Comparison of ENCODE assay signal across 8 cellular contexts in the genomic region with DNA sequence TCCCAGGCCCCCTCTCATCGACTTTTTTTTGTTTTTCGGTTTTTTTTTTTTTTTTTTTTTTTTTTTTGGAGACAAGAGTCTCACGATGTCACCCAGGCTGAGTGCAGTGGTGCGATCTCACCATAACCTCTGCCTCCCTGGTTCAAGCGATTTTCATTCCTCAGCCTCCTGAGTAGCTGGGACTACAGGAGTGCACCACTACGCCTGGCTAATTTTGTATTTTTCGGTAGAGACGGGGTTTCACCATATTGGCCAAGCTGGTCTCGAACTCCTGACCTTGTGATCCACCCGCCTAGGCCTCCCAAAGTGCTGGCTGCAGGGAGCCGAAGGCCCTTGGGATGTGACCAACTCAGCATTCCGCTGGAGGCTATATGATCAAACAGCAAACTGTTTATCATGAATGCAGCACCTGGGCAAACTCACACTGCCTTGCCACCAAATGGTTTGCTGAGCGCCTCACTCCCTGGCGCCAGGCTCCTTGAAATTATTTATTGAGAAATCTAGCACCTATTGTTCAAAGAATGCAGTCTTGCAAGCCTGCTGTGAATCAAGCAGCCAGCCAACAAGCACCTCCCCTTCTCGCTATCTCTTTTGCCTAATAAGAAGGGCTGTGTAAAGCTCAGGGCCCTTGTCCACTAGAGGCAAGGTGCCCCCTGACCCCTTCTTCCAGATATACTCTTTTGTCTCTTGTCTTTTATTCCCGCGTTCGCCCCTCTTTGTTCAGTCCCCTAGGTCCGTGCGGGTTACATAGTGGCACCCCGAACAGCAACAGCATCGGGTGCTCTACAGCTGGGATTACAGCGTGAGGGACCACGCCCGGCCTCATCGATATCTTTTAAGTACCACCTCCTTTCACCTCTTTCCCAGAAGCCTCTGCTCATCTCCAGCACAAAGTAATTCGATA. TPM values are rescaled to one million over a fixed set of nuclear protein-coding genes. Genes with fewer than 3 reads are reported as not detected.
DNase-seq lines count a peak whose midpoint lies in the region; ATAC-seq and TF ChIP-seq lines count a peak whose summit lies in the region.

No MANE protein-coding gene starts in this region.

- H3K27ac Mint-ChIP-seq in endodermal cell (peak overlapping the region; percentile 95), nephron (peak overlapping the region; percentile 80 to 95 (median 92))

- H3K27ac ChIP-seq in RWPE2 (ENCODE audit: poor library complexity, severe bottlenecking) (peak overlapping the region; percentile 64), endodermal cell (ENCODE audit: low read depth, low read length) (no peak overlapping the region)

- peak overlapping the region; percentile 87 for H3K4me3 Mint-ChIP-seq in endodermal cell
- H3K4me3 Mint-ChIP-seq in nephron = peak overlapping the region; percentile 91 to 93 (median 93)

- H3K27me3 ChIP-seq in RWPE2 (ENCODE audit: insufficient read depth, poor library complexity, severe bottlenecking) = no peaks in the 10 kb centered on the region
- H3K27me3 ChIP-seq in endodermal cell (ENCODE audit: control insufficient read depth, insufficient read depth, low read length, poor library complexity, severe bottlenecking) = no peaks in the 10 kb centered on the region

- H3K4me1 ChIP-seq in RWPE2 (ENCODE audit: insufficient read depth, poor library complexity, severe bottlenecking) (peaks cover 6% of the 10 kb centered on the region), endodermal cell (ENCODE audit: control insufficient read depth, insufficient read depth, low read length) (no peaks in the 10 kb centered on the region)

- 89 to 94% methylated on average over 19 to 27 of the region's 27 CpGs for WGBS in endodermal cell (ENCODE audit: insufficient coverage in 1 of 2, insufficient read length in 1 of 2), 2 experiments

- no peak for TF ChIP-seq CTCF in RWPE2 (IDR thresholded peaks at IDR 0.05; ENCODE audit: poor library complexity, severe bottlenecking)
- no peak for TF ChIP-seq CTCF in endodermal cell (conservative IDR thresholded peaks at IDR 0.05)
- TF ChIP-seq CTCF in nephron (IDR thresholded peaks at IDR 0.05; ENCODE audit: unreplicated experiment in 3 of 3) = no peak

- ATAC-seq in HG02678 (IDR thresholded peaks at IDR 0.05; ENCODE audit: unreplicated experiment) = peak; percentile 11
- peak; percentile 48 for ATAC-seq in RWPE2 (ENCODE audit: low read depth)
- no peak for ATAC-seq in HG02870 (IDR thresholded peaks at IDR 0.05; ENCODE audit: unreplicated experiment)

- H3K9me3 Mint-ChIP-seq in endodermal cell = peaks cover 48% of the 10 kb centered on the region
- H3K9me3 Mint-ChIP-seq in nephron = peaks cover 20% of the 10 kb centered on the region

- peaks cover 4% of the 10 kb centered on the region for H3K27me3 Mint-ChIP-seq in endodermal cell (ENCODE audit: insufficient read depth)
- H3K27me3 Mint-ChIP-seq in nephron (ENCODE audit: low read depth) = no peaks in the 10 kb centered on the region

- H3K36me3 ChIP-seq in RWPE2 (ENCODE audit: low read depth) = no peaks in the 10 kb centered on the region
- peaks cover 3% of the 10 kb centered on the region for H3K36me3 ChIP-seq in endodermal cell (ENCODE audit: control insufficient read depth, insufficient read depth, low read length)

- peaks cover 5% of the 10 kb centered on the region for H3K4me1 Mint-ChIP-seq in endodermal cell
- H3K4me1 Mint-ChIP-seq in nephron = peaks cover 20% of the 10 kb centered on the region

- DNase-seq in DMS53 (lab: John Stamatoyannopoulos, UW) = peak; percentile 49
- no peak for DNase-seq in RWPE2 (ENCODE audit: low spot score)
- peak; percentile 75 for DNase-seq in endodermal cell
- DNase-seq in NCI-H1930 (lab: John Stamatoyannopoulos, UW) = no peak
- no peak for DNase-seq in midbrain (lab: John Stamatoyannopoulos, UW)

- peak overlapping the region; percentile 59 for H3K4me3 ChIP-seq in RWPE2 (ENCODE audit: severe bottlenecking)
- peak overlapping the region; percentile 89 for H3K4me3 ChIP-seq in endodermal cell (ENCODE audit: low read length)

- H3K36me3 Mint-ChIP-seq in endodermal cell (ENCODE audit: low read depth) = peaks cover 45% of the 10 kb centered on the region
- H3K36me3 Mint-ChIP-seq in nephron (ENCODE audit: low read depth) = peaks cover 18% of the 10 kb centered on the region

- H3K9ac ChIP-seq in endodermal cell (ENCODE audit: extremely low read depth, low read length, poor library complexity, severe bottlenecking) = no peak overlapping the region

- H3K9me3 ChIP-seq in RWPE2 (ENCODE audit: severe bottlenecking) = no peaks in the 10 kb centered on the region
- peaks cover 46% of the 10 kb centered on the region for H3K9me3 ChIP-seq in endodermal cell (ENCODE audit: control insufficient read depth, low read length)

RNA-seq across cellular contexts. Expression of a gene that starts 1.2 kb away (rescaled TPM):
- total RNA-seq in endodermal cell = 10 to 100 TPM in 1 of 2 donors, 1 to 10 TPM in 1; 8.3 to 12.6 TPM
- polyA plus RNA-seq in endodermal cell (2013, experiment 1 of 2) = 4.5 TPM
- 4.8 TPM for polyA plus RNA-seq in endodermal cell (2013, experiment 2 of 2)

RNA-seq across cellular contexts. Expression of a gene that starts 27.3 kb away (rescaled TPM):
- 10 to 100 TPM; 14.0 to 18.4 TPM for total RNA-seq in endodermal cell
- 29.8 TPM for polyA plus RNA-seq in endodermal cell (2013, experiment 1 of 2)
- polyA plus RNA-seq in endodermal cell (2013, experiment 2 of 2) = 29.0 TPM

RNA-seq across cellular contexts. Expression of a gene that starts 27.6 kb away (rescaled TPM):
- total RNA-seq in endodermal cell = 10 to 100 TPM; 25.4 to 29.5 TPM
- polyA plus RNA-seq in endodermal cell (2013, experiment 1 of 2) = 19.8 TPM
- 20.2 TPM for polyA plus RNA-seq in endodermal cell (2013, experiment 2 of 2)

RNA-seq across cellular contexts. Expression of a gene that starts 48.1 kb away (rescaled TPM):
- total RNA-seq in endodermal cell = 10 to 100 TPM; 48.8 to 54.9 TPM
- 71.7 TPM for polyA plus RNA-seq in endodermal cell (2013, experiment 1 of 2)
- polyA plus RNA-seq in endodermal cell (2013, experiment 2 of 2) = 81.6 TPM

Comparison
In these comparisons a context has a peak if more than half of its experiments do, and no peak if none do; other contexts are left out.
1. DNase-seq: peak in DMS53 (single experiment) and endodermal cell (single experiment); none in RWPE2 (single experiment), NCI-H1930 (0 of 2) and midbrain (single experiment).